Comparison of ENCODE assay signal across 1 cellular context in the genomic region with DNA sequence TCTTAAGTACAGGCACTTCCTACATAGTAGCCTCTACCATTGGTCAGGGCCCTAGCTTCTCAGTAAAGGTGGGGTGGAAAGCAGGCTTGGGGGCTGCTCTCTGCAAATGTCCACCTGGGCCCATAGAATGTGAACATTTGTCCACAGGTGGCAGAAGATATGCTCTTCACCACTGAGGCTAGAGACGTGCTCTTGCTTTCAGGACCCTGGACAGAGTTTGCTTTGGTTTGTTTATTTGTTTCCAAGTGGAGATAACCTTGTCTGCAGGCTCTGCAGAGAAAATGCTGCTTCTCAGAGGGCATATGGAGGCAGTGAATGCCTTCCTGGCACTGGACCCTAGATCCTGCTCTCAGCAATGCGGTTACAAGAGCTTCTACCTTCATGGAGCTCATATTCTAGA.
TF ChIP-seq lines count a peak whose summit lies in the region.

No MANE protein-coding gene starts in this region.

TF ChIP-seq in HepG2, 621 proteins besides CTCF, POLR2A, EP300 and RAD21 (continued from another document):
- TF ChIP-seq, protein P1, sequence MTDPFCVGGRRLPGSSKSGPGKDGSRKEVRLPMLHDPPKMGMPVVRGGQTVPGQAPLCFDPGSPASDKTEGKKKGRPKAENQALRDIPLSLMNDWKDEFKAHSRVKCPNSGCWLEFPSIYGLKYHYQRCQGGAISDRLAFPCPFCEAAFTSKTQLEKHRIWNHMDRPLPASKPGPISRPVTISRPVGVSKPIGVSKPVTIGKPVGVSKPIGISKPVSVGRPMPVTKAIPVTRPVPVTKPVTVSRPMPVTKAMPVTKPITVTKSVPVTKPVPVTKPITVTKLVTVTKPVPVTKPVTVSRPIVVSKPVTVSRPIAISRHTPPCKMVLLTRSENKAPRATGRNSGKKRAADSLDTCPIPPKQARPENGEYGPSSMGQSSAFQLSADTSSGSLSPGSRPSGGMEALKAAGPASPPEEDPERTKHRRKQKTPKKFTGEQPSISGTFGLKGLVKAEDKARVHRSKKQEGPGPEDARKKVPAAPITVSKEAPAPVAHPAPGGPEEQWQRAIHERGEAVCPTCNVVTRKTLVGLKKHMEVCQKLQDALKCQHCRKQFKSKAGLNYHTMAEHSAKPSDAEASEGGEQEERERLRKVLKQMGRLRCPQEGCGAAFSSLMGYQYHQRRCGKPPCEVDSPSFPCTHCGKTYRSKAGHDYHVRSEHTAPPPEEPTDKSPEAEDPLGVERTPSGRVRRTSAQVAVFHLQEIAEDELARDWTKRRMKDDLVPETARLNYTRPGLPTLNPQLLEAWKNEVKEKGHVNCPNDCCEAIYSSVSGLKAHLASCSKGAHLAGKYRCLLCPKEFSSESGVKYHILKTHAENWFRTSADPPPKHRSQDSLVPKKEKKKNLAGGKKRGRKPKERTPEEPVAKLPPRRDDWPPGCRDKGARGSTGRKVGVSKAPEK (CRISPR knock-in tag; IDR thresholded peaks at IDR 0.05; ENCODE audit: borderline replicate concordance), result no peak
- TF ChIP-seq, protein P2, sequence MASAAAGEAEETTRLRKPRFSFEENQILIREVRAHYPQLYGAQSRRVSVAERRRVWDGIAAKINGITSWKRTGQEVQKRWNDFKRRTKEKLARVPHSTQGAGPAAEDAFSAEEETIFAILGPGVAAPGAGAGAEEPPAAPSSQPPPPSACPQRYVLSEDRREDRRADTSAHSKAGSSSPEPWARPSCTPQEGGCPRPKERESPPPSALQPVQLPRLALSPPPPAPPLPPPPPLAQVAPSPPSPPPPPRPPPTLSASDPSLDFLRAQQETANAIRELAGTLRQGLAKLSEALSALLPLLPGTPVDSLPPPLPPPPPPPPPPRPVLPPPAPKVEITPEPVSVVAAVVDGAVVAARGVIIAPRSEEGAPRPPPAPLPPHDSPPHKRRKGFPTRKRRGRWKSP (CRISPR knock-in tag; IDR thresholded peaks at IDR 0.05), result peak; percentile 32; the same call in 1 of the 2 replicates
- no peak for TF ChIP-seq NFIC (IDR thresholded peaks at IDR 0.05; ENCODE audit: low read length)
- TF ChIP-seq, protein P3, sequence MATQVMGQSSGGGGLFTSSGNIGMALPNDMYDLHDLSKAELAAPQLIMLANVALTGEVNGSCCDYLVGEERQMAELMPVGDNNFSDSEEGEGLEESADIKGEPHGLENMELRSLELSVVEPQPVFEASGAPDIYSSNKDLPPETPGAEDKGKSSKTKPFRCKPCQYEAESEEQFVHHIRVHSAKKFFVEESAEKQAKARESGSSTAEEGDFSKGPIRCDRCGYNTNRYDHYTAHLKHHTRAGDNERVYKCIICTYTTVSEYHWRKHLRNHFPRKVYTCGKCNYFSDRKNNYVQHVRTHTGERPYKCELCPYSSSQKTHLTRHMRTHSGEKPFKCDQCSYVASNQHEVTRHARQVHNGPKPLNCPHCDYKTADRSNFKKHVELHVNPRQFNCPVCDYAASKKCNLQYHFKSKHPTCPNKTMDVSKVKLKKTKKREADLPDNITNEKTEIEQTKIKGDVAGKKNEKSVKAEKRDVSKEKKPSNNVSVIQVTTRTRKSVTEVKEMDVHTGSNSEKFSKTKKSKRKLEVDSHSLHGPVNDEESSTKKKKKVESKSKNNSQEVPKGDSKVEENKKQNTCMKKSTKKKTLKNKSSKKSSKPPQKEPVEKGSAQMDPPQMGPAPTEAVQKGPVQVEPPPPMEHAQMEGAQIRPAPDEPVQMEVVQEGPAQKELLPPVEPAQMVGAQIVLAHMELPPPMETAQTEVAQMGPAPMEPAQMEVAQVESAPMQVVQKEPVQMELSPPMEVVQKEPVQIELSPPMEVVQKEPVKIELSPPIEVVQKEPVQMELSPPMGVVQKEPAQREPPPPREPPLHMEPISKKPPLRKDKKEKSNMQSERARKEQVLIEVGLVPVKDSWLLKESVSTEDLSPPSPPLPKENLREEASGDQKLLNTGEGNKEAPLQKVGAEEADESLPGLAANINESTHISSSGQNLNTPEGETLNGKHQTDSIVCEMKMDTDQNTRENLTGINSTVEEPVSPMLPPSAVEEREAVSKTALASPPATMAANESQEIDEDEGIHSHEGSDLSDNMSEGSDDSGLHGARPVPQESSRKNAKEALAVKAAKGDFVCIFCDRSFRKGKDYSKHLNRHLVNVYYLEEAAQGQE (IDR thresholded peaks at IDR 0.05; ENCODE audit: borderline replicate concordance in 1 of 2, low read depth in 1 of 2, low read length in 2 of 2), result peak; percentile 71 to 95
